ENCODE assay signal across 1 cellular context in the genomic region with DNA sequence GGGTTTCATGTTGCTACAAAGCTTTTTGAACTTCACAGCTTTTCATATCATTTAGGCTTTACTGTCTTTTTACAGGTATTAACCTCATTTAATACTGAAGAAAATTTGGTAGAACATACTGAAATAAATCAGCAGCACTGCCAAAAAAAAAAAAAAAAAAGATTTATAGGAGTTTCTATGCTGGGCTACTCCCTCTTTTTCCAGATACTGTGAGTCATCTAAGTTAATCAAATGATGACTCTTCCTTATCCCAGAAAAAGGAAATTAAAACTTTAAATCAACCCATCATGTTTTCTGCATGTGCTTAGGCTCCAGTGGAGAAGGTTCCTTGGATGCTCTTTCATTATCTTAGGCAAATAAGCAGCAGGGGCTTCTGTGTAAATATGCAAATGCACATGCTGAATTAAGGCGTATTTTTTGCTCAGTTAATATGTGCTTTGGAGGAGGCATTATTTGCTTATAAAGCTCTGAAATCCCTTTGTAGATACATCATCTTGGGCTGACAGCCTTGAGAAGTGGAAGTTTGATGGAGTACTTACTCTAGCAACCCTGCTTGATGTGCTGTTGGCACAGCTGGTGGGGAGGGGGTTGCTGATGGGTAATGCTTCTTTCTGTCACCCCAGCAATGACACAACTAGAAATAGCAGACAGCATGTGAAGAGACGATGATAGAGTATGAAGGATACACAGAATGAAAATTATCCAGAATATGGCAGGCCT.
TF ChIP-seq lines count a peak whose summit lies in the region.

No MANE protein-coding gene starts in this region.

TF ChIP-seq in HepG2, 621 proteins besides CTCF, POLR2A, EP300 and RAD21 (continued from another document):
- TF ChIP-seq ZNF225 (CRISPR knock-in tag; IDR thresholded peaks at IDR 0.05) (no peak), ZNF768 (CRISPR knock-in tag; IDR thresholded peaks at IDR 0.05) (no peak), ZNF274 (CRISPR knock-in tag; IDR thresholded peaks at IDR 0.05) (no peak), NR1H2 (CRISPR knock-in tag; IDR thresholded peaks at IDR 0.05; ENCODE audit: borderline replicate concordance, low read depth) (no peak), AHDC1 (CRISPR knock-in tag; IDR thresholded peaks at IDR 0.05; ENCODE audit: borderline replicate concordance) (no peak), PITX1 (CRISPR knock-in tag; IDR thresholded peaks at IDR 0.05) (no peak)
- TF ChIP-seq, protein P1, sequence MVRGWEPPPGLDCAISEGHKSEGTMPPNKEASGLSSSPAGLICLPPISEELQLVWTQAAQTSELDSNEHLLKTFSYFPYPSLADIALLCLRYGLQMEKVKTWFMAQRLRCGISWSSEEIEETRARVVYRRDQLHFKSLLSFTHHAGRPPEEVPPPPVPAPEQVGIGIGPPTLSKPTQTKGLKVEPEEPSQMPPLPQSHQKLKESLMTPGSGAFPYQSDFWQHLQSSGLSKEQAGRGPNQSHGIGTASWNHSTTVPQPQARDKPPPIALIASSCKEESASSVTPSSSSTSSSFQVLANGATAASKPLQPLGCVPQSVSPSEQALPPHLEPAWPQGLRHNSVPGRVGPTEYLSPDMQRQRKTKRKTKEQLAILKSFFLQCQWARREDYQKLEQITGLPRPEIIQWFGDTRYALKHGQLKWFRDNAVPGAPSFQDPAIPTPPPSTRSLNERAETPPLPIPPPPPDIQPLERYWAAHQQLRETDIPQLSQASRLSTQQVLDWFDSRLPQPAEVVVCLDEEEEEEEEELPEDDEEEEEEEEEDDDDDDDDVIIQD (CRISPR knock-in tag; IDR thresholded peaks at IDR 0.05; ENCODE audit: low read depth): no peak
